In the genomic region with DNA sequence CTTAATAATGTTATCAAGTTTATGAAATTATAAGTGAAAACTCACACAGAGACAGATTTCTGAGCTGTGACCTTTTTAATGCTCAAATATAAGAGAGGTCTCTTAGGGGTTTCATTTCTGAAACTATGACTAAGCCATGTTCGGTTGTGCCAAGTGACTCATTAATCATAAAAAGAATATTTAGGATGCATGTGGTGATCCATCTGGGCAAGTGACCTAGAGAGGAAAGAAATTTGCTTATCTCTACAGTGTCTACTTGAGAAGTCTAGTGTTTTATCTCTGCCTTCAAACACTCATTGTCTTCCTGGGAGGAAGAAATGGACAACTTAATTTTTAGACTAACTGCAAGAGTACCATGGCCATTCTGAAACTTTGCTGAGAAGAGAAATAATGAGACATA, we compare ENCODE assay signal across 1 cellular context.
TF ChIP-seq lines count a peak whose summit lies in the region.

No MANE protein-coding gene starts in this region.

TF ChIP-seq in endothelial cell of umbilical vein, 7 proteins besides CTCF, POLR2A, EP300 and RAD21 (continued from another document):
- TF ChIP-seq FOS (IDR thresholded peaks at IDR 0.05; ENCODE audit: borderline replicate concordance, insufficient read depth, low read length) (peak; percentile 85), MYC (IDR thresholded peaks at IDR 0.05; ENCODE audit: low read depth, low read length) (no peak), JUN (IDR thresholded peaks at IDR 0.05; ENCODE audit: borderline replicate concordance, insufficient read depth, insufficient read length, low read depth) (peak; percentile 76)
- TF ChIP-seq, protein P1, sequence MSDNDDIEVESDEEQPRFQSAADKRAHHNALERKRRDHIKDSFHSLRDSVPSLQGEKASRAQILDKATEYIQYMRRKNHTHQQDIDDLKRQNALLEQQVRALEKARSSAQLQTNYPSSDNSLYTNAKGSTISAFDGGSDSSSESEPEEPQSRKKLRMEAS (IDR thresholded peaks at IDR 0.05; ENCODE audit: insufficient read depth, insufficient read length), result no peak
